ENCODE assay signal across 14 cellular contexts in genomic region chr4:147136783-147137182, GRCh38.
DNase-seq lines count a peak whose midpoint lies in the region; ATAC-seq and TF ChIP-seq lines count a peak whose summit lies in the region.
"Had no signal": no experiment of that assay in that cellular context is flagged by ENCODE, and none has a peak within 500 bp of the region (broad histone marks: within the 10 kb centered on the region; RNA-seq: fewer than 3 reads in every experiment).

No MANE protein-coding gene starts in this region.

- no peak for DNase-seq in adipocyte (ENCODE audit: low read depth)
- no peak for DNase-seq in lower lobe of right lung
- no peak for DNase-seq in gastrocnemius medialis
- no peak for DNase-seq in central memory CD4-positive, alpha-beta T cell
- no peak for DNase-seq in epidermal melanocyte (ENCODE audit: insufficient read length, low spot score)
- no peak for DNase-seq in COLO829 (ENCODE audit: low spot score)
- DNase-seq: CD4-positive, CD25-positive, alpha-beta regulatory T cell; DMS79; NCI-H1436; NCI-H2029 treated with DMSO at 0.1 percent for 48 hours; NCI-H510A had no signal

- TF ChIP-seq POLR2A in gastrocnemius medialis (IDR thresholded peaks at IDR 0.05) = no peak

- H3K79me2 ChIP-seq in ACC112 (ENCODE audit: control insufficient read depth, insufficient read depth, low read length, unreplicated experiment) = no peaks in the 10 kb centered on the region

- TF ChIP-seq CTCF in lower lobe of right lung (IDR thresholded peaks at IDR 0.05) (no peak), gastrocnemius medialis (IDR thresholded peaks at IDR 0.05 in 4 of 5, conservative IDR thresholded peaks at IDR 0.05 in 1 of 5) (no peak)

- intact Hi-C loops in lower lobe of right lung (cut with DNase I) (no loop called here), gastrocnemius medialis (cut with DNase I; ENCODE audit: low total_unique reads) (no loop called here)

- H3K9me3 ChIP-seq in adipocyte (ENCODE audit: control insufficient read depth, low read length) (no peaks in the 10 kb centered on the region), lower lobe of right lung (no peaks in the 10 kb centered on the region), gastrocnemius medialis (no peaks in the 10 kb centered on the region)

- H3K27ac ChIP-seq in ACC112 (ENCODE audit: low read depth, low read length) (0 out of 2 replicates have a peak overlapping the region, but pooled peaks have one; percentile 10), lower lobe of right lung (peak overlapping the region; percentile 28), gastrocnemius medialis (peak overlapping the region in 3 of 4 donors; percentile 23 to 54 (median 47))

- peaks cover 8% of the 10 kb centered on the region for H3K4me1 ChIP-seq in ACC112 (ENCODE audit: control insufficient read depth, insufficient read depth, low read length, unreplicated experiment)
- H3K4me1 ChIP-seq in adipocyte (ENCODE audit: control insufficient read depth, insufficient read depth, low read length) = peaks cover 47% of the 10 kb centered on the region
- H3K4me1 ChIP-seq in lower lobe of right lung = peaks cover 11% of the 10 kb centered on the region
- peaks cover 0 to 3% of the 10 kb centered on the region in 2 donors for H3K4me1 ChIP-seq in gastrocnemius medialis

- H3K4me3 ChIP-seq in ACC112 (ENCODE audit: low read depth, low read length) = no peak overlapping the region
- no peak overlapping the region for H3K4me3 ChIP-seq in adipocyte (ENCODE audit: low read length)
- no peak overlapping the region for H3K4me3 ChIP-seq in lower lobe of right lung
- H3K4me3 ChIP-seq in gastrocnemius medialis = no peak overlapping the region
- H3K4me3 ChIP-seq: GM12878 had no signal

- in situ Hi-C loops in gastrocnemius medialis (cut with MboI; ENCODE audit: low sequenced_read_pairs in 4 of 4) = no loop called here

- peak overlapping the region; percentile 10 for H3K9ac ChIP-seq in adipocyte (ENCODE audit: low read length)

- H3K36me3 ChIP-seq in ACC112 (ENCODE audit: insufficient read depth, low read length) (no peaks in the 10 kb centered on the region), adipocyte (ENCODE audit: control insufficient read depth, insufficient read depth, low read length, severe bottlenecking) (no peaks in the 10 kb centered on the region), lower lobe of right lung (no peaks in the 10 kb centered on the region), gastrocnemius medialis (no peaks in the 10 kb centered on the region)

- H2AFZ ChIP-seq in ACC112 (ENCODE audit: low read length, unreplicated experiment) = peak overlapping the region; percentile 17

- H3K27me3 ChIP-seq in ACC112 (ENCODE audit: insufficient read depth, low read length) = no peaks in the 10 kb centered on the region
- no peaks in the 10 kb centered on the region for H3K27me3 ChIP-seq in adipocyte (replicated peaks; ENCODE audit: control insufficient read depth, insufficient read depth, low read length)
- H3K27me3 ChIP-seq in lower lobe of right lung (ENCODE audit: low read depth) = no peaks in the 10 kb centered on the region
- no peaks in the 10 kb centered on the region for H3K27me3 ChIP-seq in gastrocnemius medialis

- ATAC-seq in lower lobe of right lung (peak in 1 of 2 donors; percentile 59), gastrocnemius medialis (no peak), GM19397 (IDR thresholded peaks at IDR 0.05; ENCODE audit: unreplicated experiment) (no peak)
- ATAC-seq: GM12878 had no signal
